In the genomic region with DNA sequence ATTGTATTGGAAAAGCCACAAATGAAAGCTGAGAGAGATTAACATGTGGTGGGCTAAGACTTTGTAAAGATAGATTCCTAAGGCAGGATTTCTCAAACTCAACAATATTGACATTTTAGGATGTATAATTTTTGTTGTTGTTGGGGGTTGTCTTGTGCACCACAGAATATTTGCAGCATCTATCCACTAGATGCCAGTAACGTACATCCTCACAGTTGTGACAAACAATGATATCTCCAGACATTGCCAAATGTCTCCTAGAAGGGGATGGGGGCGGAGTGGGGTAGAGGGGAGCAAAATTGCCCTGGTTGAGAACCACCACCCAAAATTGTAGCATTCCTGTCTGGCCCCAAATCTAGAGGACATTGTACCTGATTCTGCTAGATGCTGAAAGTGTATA, we compare ENCODE assay signal across 8 cellular contexts. TPM values are rescaled to one million over a fixed set of nuclear protein-coding genes. Genes with fewer than 3 reads are reported as not detected.
A peak's percentile ranks its signal among the peaks of the same experiment; 100 is the strongest.
DNase-seq lines count a peak whose midpoint lies in the region; ATAC-seq and TF ChIP-seq lines count a peak whose summit lies in the region.

No MANE protein-coding gene starts in this region.

- peak in 4 of 6 experiments; percentile 30 to 66 (median 62) for TF ChIP-seq CTCF in Peyer's patch (IDR thresholded peaks at IDR 0.05)
- peak; percentile 70 for TF ChIP-seq CTCF in fibroblast of the aortic adventitia (IDR thresholded peaks at IDR 0.05; ENCODE audit: insufficient read depth, low read length)
- TF ChIP-seq CTCF in prostate gland (IDR thresholded peaks at IDR 0.05), result peak in 3 of 4 experiments; percentile 54 to 72 (median 71)

- POLR2A ChIA-PET in activated CD4-positive, alpha-beta memory T cell treated with anti-CD3 and anti-CD28 coated beads for 36 hours (lab: Charles Lee), result no interaction called here

- no peak overlapping the region for H3K4me3 ChIP-seq in Peyer's patch
- H3K4me3 ChIP-seq in fibroblast of the aortic adventitia (ENCODE audit: low read depth, low read length), result no peak overlapping the region
- no peak overlapping the region for H3K4me3 ChIP-seq in prostate gland

- CTCF ChIA-PET in activated CD4-positive, alpha-beta memory T cell treated with anti-CD3 and anti-CD28 coated beads for 36 hours (lab: Charles Lee), result interaction anchor here (0.9 kb wide), 1 partner anchor 9 kb away, joined by 3 read pairs; no protein-coding TSS in a partner anchor

- ATAC-seq in GM19351 (IDR thresholded peaks at IDR 0.05; ENCODE audit: unreplicated experiment) (peak; percentile 91), HG03342 (IDR thresholded peaks at IDR 0.05; ENCODE audit: unreplicated experiment) (peak; percentile 88)

- no peaks in the 10 kb centered on the region for H3K9me3 ChIP-seq in Peyer's patch
- no peaks in the 10 kb centered on the region for H3K9me3 ChIP-seq in prostate gland

- peak; percentile 10 for DNase-seq in DMS153 (lab: John Stamatoyannopoulos, UW)
- DNase-seq in Peyer's patch, result no peak
- peak; percentile 66 for DNase-seq in fibroblast of the aortic adventitia (ENCODE audit: low read depth)
- DNase-seq in prostate gland (ENCODE audit: low spot score), result peak; percentile 26
- DNase-seq in activated CD4-positive, alpha-beta T cell treated with anti-CD3 and anti-CD28 coated beads, Interleukin-2, amount 50 U/mL, for 1 hour, result no peak
- no peak for DNase-seq in activated CD4-positive, alpha-beta memory T cell treated with anti-CD3 and anti-CD28 coated beads for 36 hours

- H3K27me3 Mint-ChIP-seq in activated CD4-positive, alpha-beta memory T cell treated with anti-CD3 and anti-CD28 coated beads for 36 hours, result peaks cover 12% of the 10 kb centered on the region

- WGBS in prostate gland, result 19% methylated on average over 2 of the region's 2 CpGs

- H3K27ac Mint-ChIP-seq in activated CD4-positive, alpha-beta memory T cell treated with anti-CD3 and anti-CD28 coated beads for 36 hours, result no peak overlapping the region

- intact Hi-C loops in prostate gland (cut with DNase I), result loop anchor here (5.0 kb wide), 1 partner anchor 463 kb away; no protein-coding TSS in a partner anchor
- intact Hi-C loops in activated CD4-positive, alpha-beta memory T cell treated with anti-CD3 and anti-CD28 coated beads for 36 hours (cut with micrococcal nuclease), result no loop called here

- H3K4me3 Mint-ChIP-seq in activated CD4-positive, alpha-beta memory T cell treated with anti-CD3 and anti-CD28 coated beads for 36 hours, result no peak overlapping the region

- H3K27ac ChIP-seq in Peyer's patch (no peak overlapping the region), prostate gland (no peak overlapping the region)

- H3K4me1 ChIP-seq in Peyer's patch (no peaks in the 10 kb centered on the region), prostate gland (replicated peaks) (no peaks in the 10 kb centered on the region)

- H3K36me3 ChIP-seq in Peyer's patch, result no peaks in the 10 kb centered on the region
- H3K36me3 ChIP-seq in prostate gland, result no peaks in the 10 kb centered on the region

- H3K4me1 Mint-ChIP-seq in activated CD4-positive, alpha-beta memory T cell treated with anti-CD3 and anti-CD28 coated beads for 36 hours (ENCODE audit: low read depth), result no peaks in the 10 kb centered on the region

- H3K9me3 Mint-ChIP-seq in activated CD4-positive, alpha-beta memory T cell treated with anti-CD3 and anti-CD28 coated beads for 36 hours, result no peaks in the 10 kb centered on the region

- H3K27me3 ChIP-seq in Peyer's patch, result no peaks in the 10 kb centered on the region
- no peaks in the 10 kb centered on the region for H3K27me3 ChIP-seq in prostate gland (replicated peaks; ENCODE audit: insufficient read depth)

- no peaks in the 10 kb centered on the region for H3K36me3 Mint-ChIP-seq in activated CD4-positive, alpha-beta memory T cell treated with anti-CD3 and anti-CD28 coated beads for 36 hours

- no peak for TF ChIP-seq POLR2A in Peyer's patch (IDR thresholded peaks at IDR 0.05)
- TF ChIP-seq POLR2A in prostate gland (IDR thresholded peaks at IDR 0.05), result no peak

RNA-seq across cellular contexts. Expression of a gene that starts 14.7 kb away (rescaled TPM):
- total RNA-seq in Peyer's patch (10 to 100 TPM; 16.5 to 24.5 (median 22.8) TPM), fibroblast of the aortic adventitia (ENCODE audit: low replicate concordance) (23.4 and 34.6 TPM in 2 replicates), prostate gland (10 to 100 TPM; 15.6 to 23.7 TPM)
- total RNA-seq in activated CD4-positive, alpha-beta memory T cell treated with anti-CD3 and anti-CD28 coated beads for 36 hours, result 10 to 100 TPM; 18.0 to 19.7 TPM

Comparison
In these comparisons a context has a peak if more than half of its experiments do, and no peak if none do; other contexts are left out.
1. DNase-seq: peak in DMS153 (single experiment), fibroblast of the aortic adventitia (single experiment) and prostate gland (single experiment); none in Peyer's patch (0 of 3), activated CD4-positive, alpha-beta T cell treated with anti-CD3 and anti-CD28 coated beads, Interleukin-2, amount 50 U/mL, for 1 hour (single experiment) and activated CD4-positive, alpha-beta memory T cell treated with anti-CD3 and anti-CD28 coated beads for 36 hours (single experiment).
2. Peak in every context shown above with its lines, with median percentiles within 50 percentile points of each other: CTCF ChIP-seq.